ENCODE assay signal across 9 cellular contexts in genomic region chr6:16723833-16724232, GRCh38. TPM values are rescaled to one million over a fixed set of nuclear protein-coding genes. Genes with fewer than 3 reads are reported as not detected.
DNase-seq lines count a peak whose midpoint lies in the region; ATAC-seq, FAIRE-seq and TF ChIP-seq lines count a peak whose summit lies in the region.
"Had no signal": no experiment of that assay in that cellular context is flagged by ENCODE, and none has a peak within 500 bp of the region (broad histone marks: within the 10 kb centered on the region; RNA-seq: fewer than 3 reads in every experiment).

No MANE protein-coding gene starts in this region.

- H3K9me3 ChIP-seq in A549: no peaks in the 10 kb centered on the region
- no peaks in the 10 kb centered on the region for H3K9me3 ChIP-seq in HepG2 (ENCODE audit: low read length)

- TF ChIP-seq POLR2A in A549 (IDR thresholded peaks at IDR 0.05; ENCODE audit: low read length) (no peak), HepG2 (IDR thresholded peaks at IDR 0.05; ENCODE audit: insufficient read depth in 1 of 2, low read depth in 2 of 2, low read length in 2 of 2) (no peak), GM18505 (IDR thresholded peaks at IDR 0.05; ENCODE audit: borderline replicate concordance, extremely low read depth, insufficient read depth, insufficient read length) (no peak)

- POLR2A ChIA-PET in A549 (lab: Yijun Ruan, JAX) (interaction anchor here (1.4 kb wide), 1 partner anchor 37 kb away, joined by 4 read pairs; the partner anchor contains the start of gene ATXN1), HEK293T (lab: Yijun Ruan, JAX) (interaction anchor here (1.2 to 3.4 kb wide), 2 partner anchors 24 to 38 kb away, joined by 3 to 19 read pairs; partner anchors contain the start of gene ATXN1), HepG2 (lab: Yijun Ruan, JAX) (interaction anchor here (1.3 to 1.7 kb wide), 3 partner anchors 31 to 38 kb away, joined by 3 to 8 read pairs (median 4); partner anchors contain the start of gene ATXN1)

- 2% methylated on average over 3 of the region's 3 CpGs for WGBS in A549 (ENCODE audit: missing lambda C conversion rate)
- 62% methylated on average over 3 of the region's 3 CpGs for WGBS in HepG2 (ENCODE audit: low lambda C conversion rate)

- no peaks in the 10 kb centered on the region for H3K36me3 ChIP-seq in HepG2 (replicated peaks in 1 of 2; ENCODE audit: control insufficient read depth in 1 of 2, insufficient read depth in 2 of 2, low read length in 2 of 2)

- TF ChIP-seq EP300 in A549 (IDR thresholded peaks at IDR 0.05) (no peak), HepG2 (IDR thresholded peaks at IDR 0.05; ENCODE audit: low read depth in 2 of 2, low read length in 2 of 2) (no peak), HepG2 (CRISPR knock-in tag; IDR thresholded peaks at IDR 0.05; ENCODE audit: borderline replicate concordance) (no peak)

- H3K27ac ChIP-seq in A549: peak overlapping the region; percentile 69 to 87
- H3K27ac ChIP-seq in HepG2 (ENCODE audit: extremely low read length, insufficient read depth, low read length): peak overlapping the region; percentile 6

- ATAC-seq in A549: peak; percentile 41 to 54; a peak in 5 of 6 replicates
- ATAC-seq in HepG2: no peak
- no peak for ATAC-seq in GM18505 (IDR thresholded peaks at IDR 0.05; ENCODE audit: unreplicated experiment)
- no peak for ATAC-seq in HG03442 (IDR thresholded peaks at IDR 0.05; ENCODE audit: unreplicated experiment)

- DNase-seq in A549 (ENCODE audit: low read depth in 1 of 2, low spot score in 1 of 2) (peak in 1 of 2 experiments; percentile 61), HEK293T (ENCODE audit: extremely low spot score) (no peak), astrocyte of the cerebellum (ENCODE audit: low read depth) (peak; percentile 86), HepG2 (ENCODE audit: low spot score) (peak; percentile 71), inferior parietal cortex (ENCODE audit: extremely low spot score) (no peak), NK-92 (lab: John Stamatoyannopoulos, UW; ENCODE audit: unreplicated experiment) (no peak)
- DNase-seq: NCI-H345 had no signal

- H3K4me2 ChIP-seq in A549: peak overlapping the region; percentile 76
- no peak overlapping the region for H3K4me2 ChIP-seq in HepG2 (ENCODE audit: low read depth, low read length)

- no peak overlapping the region for H3K4me3 ChIP-seq in A549
- no peak overlapping the region for H3K4me3 ChIP-seq in astrocyte of the cerebellum (ENCODE audit: low read depth, low read length)
- no peak overlapping the region for H3K4me3 ChIP-seq in HepG2 (replicated peaks in 1 of 3; ENCODE audit: insufficient read depth in 1 of 3, low read depth in 2 of 3, low read length in 3 of 3)

- intact Hi-C loops in HepG2 (cut with micrococcal nuclease; ENCODE audit: unreplicated experiment): no loop called here

- H3K4me1 ChIP-seq in A549: peaks cover 74% of the 10 kb centered on the region
- peaks cover 86% of the 10 kb centered on the region for H3K4me1 ChIP-seq in HepG2 (ENCODE audit: insufficient read depth, low read length)

- H2AFZ ChIP-seq in HepG2 (ENCODE audit: low read length): no peak overlapping the region

- no peak for TF ChIP-seq RAD21 in A549 (conservative IDR thresholded peaks at IDR 0.05 in 1 of 2, IDR thresholded peaks at IDR 0.05 in 1 of 2)
- TF ChIP-seq RAD21 in HepG2 (CRISPR knock-in tag; IDR thresholded peaks at IDR 0.05): no peak

- no TSS peak for BruUV-seq in HepG2 (replicated peaks; lab: Mats Ljungman, UMichigan)

- no peaks in the 10 kb centered on the region for H4K20me1 ChIP-seq in HepG2 (ENCODE audit: insufficient read depth, low read length)

- no peak for FAIRE-seq in A549 (lab: Jason Lieb, UNC)
- FAIRE-seq in HepG2 (lab: Jason Lieb, UNC): no peak

- in situ Hi-C loops in astrocyte of the cerebellum (cut with HindIII; ENCODE audit: low sequenced_read_pairs) (no loop called here), HepG2 (cut with HindIII; ENCODE audit: extremely low pct_ligation_motif_present, low pct_unique_long_range_greater_than_20kb) (no loop called here)

- CTCF ChIA-PET in A549 (lab: Yijun Ruan, JAX): interaction anchor here (1.1 to 2.4 kb wide), 2 partner anchors 11 to 38 kb away, joined by 4 to 9 read pairs; partner anchors contain the start of gene ATXN1
- CTCF ChIA-PET in HEK293T (lab: Yijun Ruan, JAX): interaction anchor here (0.6 to 1.0 kb wide), 2 partner anchors 9 to 281 kb away, joined by 3 read pairs; no protein-coding TSS in a partner anchor
- CTCF ChIA-PET in HepG2 (lab: Yijun Ruan, JAX; ENCODE audit: low intra/inter-chr PET ratio, low total read pairs): no interaction called here

- no peaks in the 10 kb centered on the region for H3K27me3 ChIP-seq in HepG2 (ENCODE audit: control insufficient read depth in 1 of 2, insufficient read depth in 2 of 2, low read length in 2 of 2)

- H3K79me2 ChIP-seq in HepG2 (ENCODE audit: insufficient read depth, low read length): peaks cover 63% of the 10 kb centered on the region

- no peak overlapping the region for H3K9ac ChIP-seq in HepG2 (ENCODE audit: insufficient read depth, low read depth, low read length)

- TF ChIP-seq CTCF in A549 (IDR thresholded peaks at IDR 0.05) (no peak), astrocyte of the cerebellum (IDR thresholded peaks at IDR 0.05; ENCODE audit: low read depth, low read length, missing control alignments) (no peak), HepG2 (CRISPR knock-in tag; IDR thresholded peaks at IDR 0.05) (no peak)

TF ChIP-seq in A549, 52 proteins besides CTCF, POLR2A, EP300 and RAD21:
- TF ChIP-seq RARB (CRISPR knock-in tag; IDR thresholded peaks at IDR 0.05) (no peak), HEYL (CRISPR knock-in tag; IDR thresholded peaks at IDR 0.05) (no peak)

TF ChIP-seq in HEK293T, 16 proteins besides CTCF, POLR2A, EP300 and RAD21:
- peak; percentile 76 for TF ChIP-seq PKNOX1 (IDR thresholded peaks at IDR 0.05)
- TF ChIP-seq TARDBP (IDR thresholded peaks at IDR 0.05): no peak

TF ChIP-seq in HepG2, 621 proteins besides CTCF, POLR2A, EP300 and RAD21 (continues in another document):
- TF ChIP-seq ELF3 (CRISPR knock-in tag; IDR thresholded peaks at IDR 0.05) (0 out of 2 replicates have a peak, but pooled peaks have one; percentile 15), SOX6 (IDR thresholded peaks at IDR 0.05) (no peak), SOX6 (CRISPR knock-in tag; IDR thresholded peaks at IDR 0.05) (no peak), FOSL2 (CRISPR knock-in tag; IDR thresholded peaks at IDR 0.05) (peak; percentile 57)

RNA-seq across cellular contexts. Expression of gene ATXN1, which starts 37.4 kb away (rescaled TPM):
- polyA plus RNA-seq in A549 (2011; rRNA removed) (8.3 and 10.5 TPM in 2 replicates), A549 (2017; fragmentation: RNase III; extraction: RNeasy Plus Mini Kit Qiagen cat#74134 plus additional on column Dnase treatment) (2.2 to 3.1 TPM (median 2.9 TPM) in 3 replicates), HepG2 (2011; rRNA removed) (39.5 and 40.2 TPM in 2 replicates)
- polyA plus RNA-seq in A549 (2012; cell fraction: cytosol; rRNA removed): 1.9 and 3.4 TPM in 2 replicates
- 4.3 and 4.5 TPM in 2 replicates for polyA plus RNA-seq in A549 (2012; cell fraction: nucleus; rRNA removed)
- polyA minus RNA-seq in A549 (2011; rRNA and poly(A)+ RNA removed): 22.8 and 27.3 TPM in 2 replicates
- 16.3 and 20.7 TPM in 2 replicates for total RNA-seq in HepG2 (2016; rRNA removed; fragmentation: Illumina TruSeq; extraction: Trizol)
- 21.4 and 22.2 TPM in 2 replicates for total RNA-seq in HepG2 (2016; cell fraction: cytosol; rRNA removed; fragmentation: Illumina TruSeq; extraction: Trizol; ENCODE audit: low read depth)
- 15.7 and 19.7 TPM in 2 replicates for total RNA-seq in HepG2 (2016; cell fraction: insoluble cytoplasmic fraction; rRNA removed; fragmentation: Illumina TruSeq; extraction: Trizol)
- 19.8 and 25.4 TPM in 2 replicates for total RNA-seq in HepG2 (2016; cell fraction: membrane; rRNA removed; fragmentation: Illumina TruSeq; extraction: Trizol)
- total RNA-seq in HepG2 (2016; cell fraction: nucleus; rRNA removed; fragmentation: Illumina TruSeq; extraction: Trizol): 49.6 and 54.8 TPM in 2 replicates
- 18.2 and 19.6 TPM in 2 replicates for polyA plus RNA-seq in HepG2 (2011; cell fraction: cytosol; rRNA removed)
- polyA plus RNA-seq in HepG2 (2011; cell fraction: nucleus; rRNA removed): 69.8 and 87.7 TPM in 2 replicates
- 20.4 and 28.6 TPM in 2 replicates for polyA plus RNA-seq in HepG2 (2012)
- 2.6 and 3.3 TPM in 2 replicates for polyA plus RNA-seq in HepG2 (2016; cell fraction: cytosol; fragmentation: Illumina TruSeq; extraction: Trizol; ENCODE audit: low read depth)
- 12.1 and 12.2 TPM in 2 replicates for polyA plus RNA-seq in HepG2 (2016; cell fraction: insoluble cytoplasmic fraction; fragmentation: Illumina TruSeq; extraction: Trizol; ENCODE audit: low read depth)
- polyA plus RNA-seq in HepG2 (2016; cell fraction: membrane; fragmentation: Illumina TruSeq; extraction: Trizol; ENCODE audit: low read depth): 4.0 and 4.1 TPM in 2 replicates
- 18.8 TPM in 2 replicates for polyA plus RNA-seq in HepG2 (2016; cell fraction: nucleus; fragmentation: Illumina TruSeq; extraction: Trizol; ENCODE audit: insufficient read depth, low read depth)
- 13.4 and 120 TPM in 2 replicates for polyA minus RNA-seq in HepG2 (2011; rRNA and poly(A)+ RNA removed; ENCODE audit: low replicate concordance)
- polyA minus RNA-seq in HepG2 (2011; cell fraction: cytosol; rRNA and poly(A)+ RNA removed): 36.1 and 49.7 TPM in 2 replicates
- polyA minus RNA-seq in HepG2 (2011; cell fraction: nucleus; rRNA and poly(A)+ RNA removed): 200 and 217 TPM in 2 replicates

Comparison
In these comparisons a context has a peak if more than half of its experiments do, and no peak if none do; other contexts are left out.
1. ATAC-seq: peak in A549 (2 of 2); none in HepG2 (single experiment), GM18505 (single experiment) and HG03442 (single experiment).
2. DNase-seq: peak in astrocyte of the cerebellum (single experiment) and HepG2 (single experiment); none in HEK293T (single experiment), inferior parietal cortex (single experiment) and NK-92 (single experiment).
3. Of the 38 proteins assayed by ChIP-seq in both HepG2 and A549: peak only in HepG2: FOSL2; only in A549: none; in both: none; in neither: 37.